ENCODE assay signal across 16 cellular contexts in the genomic region with DNA sequence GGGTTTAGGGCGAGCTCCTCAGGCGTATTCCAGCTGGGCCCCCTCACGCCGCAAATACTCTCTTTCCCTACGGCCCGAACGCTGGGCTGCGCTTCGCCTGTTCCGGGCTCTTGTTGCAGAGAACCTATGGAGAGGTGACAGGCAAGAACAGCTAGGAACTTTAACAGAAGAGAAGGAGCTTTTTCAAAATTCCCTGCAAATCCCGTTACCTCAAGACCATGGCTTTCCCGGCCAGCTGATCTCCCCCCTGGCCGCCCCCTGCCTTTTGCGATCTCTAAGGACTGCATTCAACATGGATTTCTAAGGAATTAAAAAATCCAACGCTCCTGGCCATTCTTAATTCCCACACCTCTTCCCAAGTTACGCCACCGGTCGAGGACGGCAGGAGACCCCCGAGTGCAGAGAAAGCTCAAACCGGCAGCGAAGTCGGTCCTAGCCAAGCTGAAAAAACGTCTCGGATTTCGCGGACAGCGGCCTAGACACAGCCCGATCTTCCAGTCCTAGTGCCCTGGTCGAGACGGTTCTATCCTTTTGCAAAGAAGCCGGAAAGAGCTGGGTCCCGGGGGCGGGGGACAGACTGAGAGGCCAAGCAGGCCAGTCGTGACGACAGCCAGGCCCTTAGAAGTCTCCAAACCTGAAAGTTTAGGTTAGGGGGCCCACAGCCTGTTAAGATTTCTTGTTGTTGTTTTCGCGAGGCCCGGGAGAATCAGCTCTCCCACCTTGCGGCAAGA. TPM values are rescaled to one million over a fixed set of nuclear protein-coding genes. Genes with fewer than 3 reads are reported as not detected.
DNase-seq lines count a peak whose midpoint lies in the region; ATAC-seq, FAIRE-seq and TF ChIP-seq lines count a peak whose summit lies in the region.
"Had no signal": no experiment of that assay in that cellular context is flagged by ENCODE, and none has a peak within 500 bp of the region (broad histone marks: within the 10 kb centered on the region; RNA-seq: fewer than 3 reads in every experiment).

No MANE protein-coding gene starts in this region.

- CTCF ChIA-PET in activated CD4-positive, alpha-beta T cell treated with anti-CD3 and anti-CD28 coated beads, Interleukin-2, amount 10 ng/mL, durations not matched to agents 7 days and 5 days (lab: Charles Lee): interaction anchor here (0.6 to 2.1 kb wide), 3 partner anchors 10 to 20 kb away, joined by 3 to 12 read pairs (median 3); no protein-coding TSS in a partner anchor

- no peak for FAIRE-seq in D721Med (lab: Jason Lieb, UNC)
- FAIRE-seq: A204.1, small intestine had no signal

- peaks cover 8% of the 10 kb centered on the region for H3K36me3 Mint-ChIP-seq in activated CD4-positive, alpha-beta T cell treated with anti-CD3 and anti-CD28 coated beads, Interleukin-2, amount 10 ng/mL, durations not matched to agents 7 days and 5 days (ENCODE audit: low read depth)
- H3K36me3 Mint-ChIP-seq in chondrocyte (ENCODE audit: low read depth) (peaks cover 14% of the 10 kb centered on the region), CD14-positive monocyte (peaks cover 5 to 30% of the 10 kb centered on the region in 2 donors)

- intact Hi-C loops in tibial artery (cut with DNase I; ENCODE audit: low total_unique reads): no loop called here
- intact Hi-C loops in CD14-positive monocyte (cut with micrococcal nuclease): no loop called here

- H3K4me3 ChIP-seq in mesodermal cell (ENCODE audit: extremely low read depth, insufficient read depth, low read length, poor library complexity, severe bottlenecking) (peak overlapping the region; percentile 60), tibial artery (peak overlapping the region; percentile 71 to 91)

- H3K27me3 Mint-ChIP-seq in activated CD4-positive, alpha-beta T cell treated with anti-CD3 and anti-CD28 coated beads, Interleukin-2, amount 10 ng/mL, durations not matched to agents 7 days and 5 days: peaks cover 88% of the 10 kb centered on the region
- H3K27me3 Mint-ChIP-seq in chondrocyte (ENCODE audit: low read depth): peaks cover 17% of the 10 kb centered on the region
- peaks cover 97 to 100% (median 99%) of the 10 kb centered on the region in 3 donors for H3K27me3 Mint-ChIP-seq in CD14-positive monocyte (ENCODE audit: low read depth in 3 of 3)

- POLR2A ChIA-PET in activated CD4-positive, alpha-beta T cell treated with anti-CD3 and anti-CD28 coated beads, Interleukin-2, amount 10 ng/mL, durations not matched to agents 7 days and 5 days (lab: Charles Lee): no interaction called here

- peaks cover 8% of the 10 kb centered on the region for H3K4me1 Mint-ChIP-seq in activated CD4-positive, alpha-beta T cell treated with anti-CD3 and anti-CD28 coated beads, Interleukin-2, amount 10 ng/mL, durations not matched to agents 7 days and 5 days
- peaks cover 46% of the 10 kb centered on the region for H3K4me1 Mint-ChIP-seq in chondrocyte (ENCODE audit: low read depth)
- H3K4me1 Mint-ChIP-seq in CD14-positive monocyte: peaks cover 40% of the 10 kb centered on the region

- H3K27ac Mint-ChIP-seq in activated CD4-positive, alpha-beta T cell treated with anti-CD3 and anti-CD28 coated beads, Interleukin-2, amount 10 ng/mL, durations not matched to agents 7 days and 5 days: peak overlapping the region; percentile 41
- peak overlapping the region; percentile 100 for H3K27ac Mint-ChIP-seq in chondrocyte (ENCODE audit: unreplicated experiment)
- peak overlapping the region in 1 of 7 donors; percentile 19 for H3K27ac Mint-ChIP-seq in CD14-positive monocyte

- H3K4me1 ChIP-seq in mesodermal cell (ENCODE audit: control insufficient read depth, insufficient read depth, low read length, poor library complexity, severe bottlenecking): peaks cover 27% of the 10 kb centered on the region
- peaks cover 0 to 21% (median 9%) of the 10 kb centered on the region in 4 donors for H3K4me1 ChIP-seq in tibial artery

- TF ChIP-seq CTCF in chondrocyte (IDR thresholded peaks at IDR 0.05): peak; percentile 11
- no peak for TF ChIP-seq CTCF in tibial artery (IDR thresholded peaks at IDR 0.05)
- TF ChIP-seq CTCF in CD14-positive monocyte (IDR thresholded peaks at IDR 0.05): no peak
- TF ChIP-seq CTCF in D721Med (IDR thresholded peaks at IDR 0.05; ENCODE audit: insufficient read depth, missing control alignments): no peak

- DNase-seq in activated CD4-positive, alpha-beta T cell treated with anti-CD3 and anti-CD28 coated beads, Interleukin-2, amount 10 ng/mL, durations not matched to agents 7 days and 5 days: no peak
- DNase-seq in activated CD4-positive, alpha-beta T cell treated with anti-CD3 and anti-CD28 coated beads for 4 hours: no peak
- DNase-seq in chondrocyte (ENCODE audit: low spot score): no peak
- peak; percentile 60 to 77 for DNase-seq in tibial artery
- no peak for DNase-seq in CD14-positive monocyte (ENCODE audit: low spot score)
- DNase-seq in D721Med (ENCODE audit: insufficient read length, low spot score): no peak
- DNase-seq: IMR-90; kidney glomerular epithelial cell; naive thymus-derived CD4-positive, alpha-beta T cell; NCI-H1092; NCI-H2227 treated with DMSO at 0.1 percent for 48 hours; OCI-M1; small intestine had no signal

- H3K9me3 ChIP-seq in mesodermal cell (ENCODE audit: control insufficient read depth, low read length) (peaks cover 2% of the 10 kb centered on the region), tibial artery (no peaks in the 10 kb centered on the region)

- H3K27ac ChIP-seq in mesodermal cell (ENCODE audit: low read depth, low read length, severe bottlenecking) (peak overlapping the region; percentile 88), tibial artery (peak overlapping the region; percentile 95 to 99)

- no peaks in the 10 kb centered on the region for H3K27me3 ChIP-seq in tibial artery

- ATAC-seq in GM19035 (IDR thresholded peaks at IDR 0.05; ENCODE audit: unreplicated experiment): no peak
- ATAC-seq: naive thymus-derived CD4-positive, alpha-beta T cell had no signal

- H3K36me3 ChIP-seq in mesodermal cell (ENCODE audit: control insufficient read depth, insufficient read depth, low read length): peaks cover 9% of the 10 kb centered on the region
- no peaks in the 10 kb centered on the region for H3K36me3 ChIP-seq in tibial artery

- H3K9me3 Mint-ChIP-seq in activated CD4-positive, alpha-beta T cell treated with anti-CD3 and anti-CD28 coated beads, Interleukin-2, amount 10 ng/mL, durations not matched to agents 7 days and 5 days: peaks cover 5% of the 10 kb centered on the region
- no peaks in the 10 kb centered on the region for H3K9me3 Mint-ChIP-seq in chondrocyte (ENCODE audit: low read depth)
- H3K9me3 Mint-ChIP-seq in CD14-positive monocyte: peaks cover 0 to 56% (median 32%) of the 10 kb centered on the region in 7 donors

- peak overlapping the region; percentile 7 for H3K4me3 Mint-ChIP-seq in activated CD4-positive, alpha-beta T cell treated with anti-CD3 and anti-CD28 coated beads, Interleukin-2, amount 10 ng/mL, durations not matched to agents 7 days and 5 days
- H3K4me3 Mint-ChIP-seq in chondrocyte (ENCODE audit: unreplicated experiment): peak overlapping the region; percentile 99
- peak overlapping the region in 1 of 2 donors; percentile 88 for H3K4me3 Mint-ChIP-seq in CD14-positive monocyte

- 5 to 12% methylated on average over 28 to 39 of the region's 40 CpGs for WGBS in mesodermal cell (ENCODE audit: insufficient coverage in 2 of 2), 2 experiments

RNA-seq across cellular contexts. Expression of a gene that starts 1.0 kb away (rescaled TPM):
- not detected for total RNA-seq in activated CD4-positive, alpha-beta T cell treated with anti-CD3 and anti-CD28 coated beads, Interleukin-2, amount 10 ng/mL, durations not matched to agents 7 days and 5 days
- 4.9 to 41.0 TPM (median 37.9 TPM) in 3 replicates for total RNA-seq in chondrocyte
- 5.5 TPM for polyA plus RNA-seq in mesodermal cell (2013, experiment 1 of 2)
- 5.2 TPM for polyA plus RNA-seq in mesodermal cell (2013, experiment 2 of 2)
- polyA plus RNA-seq in CD14-positive monocyte: not detected
- total RNA-seq: IMR-90; naive thymus-derived CD4-positive, alpha-beta T cell had no signal
- polyA plus RNA-seq: IMR-90; naive thymus-derived CD4-positive, alpha-beta T cell had no signal

Comparison
In these comparisons a context has a peak if more than half of its experiments do, and no peak if none do; other contexts are left out.
1. DNase-seq: peak in tibial artery (2 of 2); none in activated CD4-positive, alpha-beta T cell treated with anti-CD3 and anti-CD28 coated beads, Interleukin-2, amount 10 ng/mL, durations not matched to agents 7 days and 5 days (single experiment), activated CD4-positive, alpha-beta T cell treated with anti-CD3 and anti-CD28 coated beads for 4 hours (0 of 2), chondrocyte (single experiment), CD14-positive monocyte (single experiment) and D721Med (single experiment).